In the genomic region with DNA sequence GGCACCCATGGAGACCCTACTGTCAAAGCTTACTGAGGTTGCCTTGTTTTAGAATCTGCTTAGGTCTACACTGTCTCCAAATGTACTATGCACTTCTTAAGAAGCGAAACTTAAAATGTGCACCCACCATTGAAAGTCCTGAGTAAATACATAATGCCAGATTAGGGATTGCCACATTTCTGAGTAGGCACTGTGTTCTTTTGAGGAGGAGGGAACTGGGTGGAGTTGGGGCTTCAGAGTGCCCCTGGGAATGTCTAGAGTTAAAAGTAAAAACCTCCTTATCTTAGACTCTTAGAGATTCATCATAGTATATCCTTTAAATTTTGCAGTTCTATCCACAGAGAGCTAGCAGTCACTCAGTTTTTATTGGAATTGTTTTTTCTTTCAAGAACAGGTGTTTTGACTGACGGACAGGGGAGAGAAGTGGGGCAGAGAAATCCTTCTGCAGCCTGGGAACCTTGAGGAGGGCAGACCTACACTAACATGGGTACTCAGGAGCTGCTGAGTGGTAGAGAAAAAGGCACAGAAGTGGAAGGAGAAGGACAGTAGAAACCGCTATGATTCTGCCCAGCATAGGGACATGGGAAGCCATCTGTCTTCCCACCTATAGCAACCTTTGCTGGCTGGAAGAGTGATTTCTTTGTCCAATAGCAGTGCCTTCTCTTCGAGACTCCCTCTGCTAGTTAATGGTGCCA, we compare ENCODE assay signal across 15 cellular contexts. TPM values are rescaled to one million over a fixed set of nuclear protein-coding genes. Genes with fewer than 3 reads are reported as not detected.
A peak's percentile ranks its signal among the peaks of the same experiment; 100 is the strongest.
DNase-seq lines count a peak whose midpoint lies in the region; ATAC-seq, FAIRE-seq and TF ChIP-seq lines count a peak whose summit lies in the region.
"Had no signal": no experiment of that assay in that cellular context is flagged by ENCODE, and none has a peak within 500 bp of the region (broad histone marks: within the 10 kb centered on the region; RNA-seq: fewer than 3 reads in every experiment).

No MANE protein-coding gene starts in this region.

- in situ Hi-C loops in GM13976 (cut with MboI; ENCODE audit: low sequenced_read_pairs, unreplicated experiment) = no loop called here

- POLR2A ChIA-PET in A549 (lab: Yijun Ruan, JAX) = interaction anchor here (0.9 to 3.5 kb wide), 5 partner anchors 10 to 87 kb away, joined by 3 to 38 read pairs (median 5); a partner anchor contains a TSS

- H3K27me3 ChIP-seq in adipocyte (replicated peaks; ENCODE audit: control insufficient read depth, insufficient read depth, low read length) = no peaks in the 10 kb centered on the region
- no peaks in the 10 kb centered on the region for H3K27me3 ChIP-seq in psoas muscle (ENCODE audit: insufficient read depth in 3 of 3, low read length in 2 of 3)
- H3K27me3 ChIP-seq: testis had no signal

- peak; percentile 53 to 78 for DNase-seq in A549 (ENCODE audit: low read depth in 1 of 2, low spot score in 1 of 2)
- DNase-seq in adipocyte (ENCODE audit: low read depth) = peak; percentile 77
- DNase-seq in fibroblast of gingiva (ENCODE audit: low read depth) = peak; percentile 65
- no peak for DNase-seq in psoas muscle
- DNase-seq in ureter (ENCODE audit: low spot score) = no peak
- no peak for DNase-seq in NCI-H1105 (lab: John Stamatoyannopoulos, UW)
- no peak for DNase-seq in GM13976 (ENCODE audit: low spot score)
- DNase-seq: activated CD8-positive, alpha-beta T cell treated with anti-CD3 and anti-CD28 coated beads, Interleukin-2, amount 10 ng/mL, durations not matched to agents 7 days and 5 days; activated naive CD4-positive, alpha-beta T cell treated with anti-CD3 and anti-CD28 coated beads, Interleukin-2, amount 50 U/mL, for 16 hours; hippocampal formation; OCI-M1; right cardiac atrium; T-helper 17 cell; testis had no signal

- intact Hi-C loops in psoas muscle (cut with DNase I) = no loop called here

- H3K4me2 ChIP-seq in A549 = peak overlapping the region; percentile 84

- no peak for TF ChIP-seq EP300 in A549 (IDR thresholded peaks at IDR 0.05)

- ATAC-seq in A549 (peak; percentile 60 to 62), psoas muscle (peak in 2 of 4 donors; percentile 0 to 26), HG03039 (IDR thresholded peaks at IDR 0.05; ENCODE audit: unreplicated experiment) (no peak)
- ATAC-seq: activated CD8-positive, alpha-beta T cell treated with anti-CD3 and anti-CD28 coated beads, Interleukin-2, amount 10 ng/mL, durations not matched to agents 7 days and 5 days; T-helper 17 cell had no signal

- peak; percentile 7 for FAIRE-seq in A549 (lab: Jason Lieb, UNC)

- peak overlapping the region; percentile 97 for H3K27ac ChIP-seq in A549
- peak overlapping the region; percentile 74 for H3K27ac ChIP-seq in psoas muscle

- peak overlapping the region; percentile 73 for H3K9ac ChIP-seq in adipocyte (ENCODE audit: low read length)

- TF ChIP-seq RAD21 in A549 (conservative IDR thresholded peaks at IDR 0.05 in 1 of 2, IDR thresholded peaks at IDR 0.05 in 1 of 2) = no peak

- CTCF ChIA-PET in A549 (lab: Yijun Ruan, JAX) = interaction anchor here (0.9 to 5.8 kb wide), 10 partner anchors 10 to 277 kb away, joined by 3 to 37 read pairs (median 6); no protein-coding TSS in a partner anchor

- no peak for TF ChIP-seq POLR2A in A549 (IDR thresholded peaks at IDR 0.05; ENCODE audit: low read length)

- H3K9me3 ChIP-seq in A549 (peaks cover 7% of the 10 kb centered on the region; the same call in 2 of the 3 replicates), adipocyte (ENCODE audit: control insufficient read depth, low read length) (peaks cover 6% of the 10 kb centered on the region), psoas muscle (no peaks in the 10 kb centered on the region)
- H3K9me3 ChIP-seq: testis had no signal

- H3K4me3 ChIP-seq in A549 (no peak overlapping the region), adipocyte (ENCODE audit: low read length) (peak overlapping the region; percentile 51), psoas muscle (no peak overlapping the region)
- H3K4me3 ChIP-seq: testis had no signal

- H3K4me1 ChIP-seq in A549 (peaks cover 72% of the 10 kb centered on the region), adipocyte (ENCODE audit: control insufficient read depth, insufficient read depth, low read length) (peaks cover 49% of the 10 kb centered on the region), psoas muscle (peaks cover 23% of the 10 kb centered on the region)

- TF ChIP-seq CTCF in A549 (IDR thresholded peaks at IDR 0.05) (no peak), psoas muscle (IDR thresholded peaks at IDR 0.05) (no peak), GM13976 (IDR thresholded peaks at IDR 0.05; ENCODE audit: borderline replicate concordance, control extremely low read depth, extremely low read depth, insufficient read depth, missing control alignments) (no peak)

- H3K36me3 ChIP-seq in adipocyte (ENCODE audit: control insufficient read depth, insufficient read depth, low read length, severe bottlenecking) = no peaks in the 10 kb centered on the region
- H3K36me3 ChIP-seq in psoas muscle (ENCODE audit: insufficient read depth in 1 of 2, low read depth in 1 of 2) = no peaks in the 10 kb centered on the region

- 54% methylated on average over 4 of the region's 4 CpGs for WGBS in A549 (ENCODE audit: missing lambda C conversion rate)
- 85 to 90% (median 88%) methylated on average over 4 of the region's 4 CpGs for WGBS in psoas muscle, 3 donors

TF ChIP-seq in A549, 52 proteins besides CTCF, POLR2A, EP300 and RAD21 (continues in another document):
- TF ChIP-seq MAFK (IDR thresholded peaks at IDR 0.05; ENCODE audit: partially characterized antibody) (no peak), CEBPB (IDR thresholded peaks at IDR 0.05) (peak; percentile 52 to 59; a peak in 3 of 4 replicates), ZFP36 (IDR thresholded peaks at IDR 0.05; ENCODE audit: borderline replicate concordance, partially characterized antibody) (no peak), CHD4 (IDR thresholded peaks at IDR 0.05; ENCODE audit: borderline replicate concordance) (no peak), TFCP2L1 (CRISPR knock-in tag; IDR thresholded peaks at IDR 0.05) (0 out of 2 replicates have a peak, but pooled peaks have one; percentile 54), RCOR1 (IDR thresholded peaks at IDR 0.05; ENCODE audit: low read depth, low read length) (no peak)
- TF ChIP-seq, protein P1, sequence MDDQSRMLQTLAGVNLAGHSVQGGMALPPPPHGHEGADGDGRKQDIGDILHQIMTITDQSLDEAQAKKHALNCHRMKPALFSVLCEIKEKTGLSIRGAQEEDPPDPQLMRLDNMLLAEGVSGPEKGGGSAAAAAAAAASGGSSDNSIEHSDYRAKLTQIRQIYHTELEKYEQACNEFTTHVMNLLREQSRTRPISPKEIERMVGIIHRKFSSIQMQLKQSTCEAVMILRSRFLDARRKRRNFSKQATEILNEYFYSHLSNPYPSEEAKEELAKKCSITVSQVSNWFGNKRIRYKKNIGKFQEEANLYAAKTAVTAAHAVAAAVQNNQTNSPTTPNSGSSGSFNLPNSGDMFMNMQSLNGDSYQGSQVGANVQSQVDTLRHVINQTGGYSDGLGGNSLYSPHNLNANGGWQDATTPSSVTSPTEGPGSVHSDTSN (IDR thresholded peaks at IDR 0.05) = no peak
- TF ChIP-seq, protein P2, sequence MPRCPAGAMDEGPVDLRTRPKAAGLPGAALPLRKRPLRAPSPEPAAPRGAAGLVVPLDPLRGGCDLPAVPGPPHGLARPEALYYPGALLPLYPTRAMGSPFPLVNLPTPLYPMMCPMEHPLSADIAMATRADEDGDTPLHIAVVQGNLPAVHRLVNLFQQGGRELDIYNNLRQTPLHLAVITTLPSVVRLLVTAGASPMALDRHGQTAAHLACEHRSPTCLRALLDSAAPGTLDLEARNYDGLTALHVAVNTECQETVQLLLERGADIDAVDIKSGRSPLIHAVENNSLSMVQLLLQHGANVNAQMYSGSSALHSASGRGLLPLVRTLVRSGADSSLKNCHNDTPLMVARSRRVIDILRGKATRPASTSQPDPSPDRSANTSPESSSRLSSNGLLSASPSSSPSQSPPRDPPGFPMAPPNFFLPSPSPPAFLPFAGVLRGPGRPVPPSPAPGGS (IDR thresholded peaks at IDR 0.05) = no peak; the same call in 2 of the 3 replicates
- TF ChIP-seq, protein P3, sequence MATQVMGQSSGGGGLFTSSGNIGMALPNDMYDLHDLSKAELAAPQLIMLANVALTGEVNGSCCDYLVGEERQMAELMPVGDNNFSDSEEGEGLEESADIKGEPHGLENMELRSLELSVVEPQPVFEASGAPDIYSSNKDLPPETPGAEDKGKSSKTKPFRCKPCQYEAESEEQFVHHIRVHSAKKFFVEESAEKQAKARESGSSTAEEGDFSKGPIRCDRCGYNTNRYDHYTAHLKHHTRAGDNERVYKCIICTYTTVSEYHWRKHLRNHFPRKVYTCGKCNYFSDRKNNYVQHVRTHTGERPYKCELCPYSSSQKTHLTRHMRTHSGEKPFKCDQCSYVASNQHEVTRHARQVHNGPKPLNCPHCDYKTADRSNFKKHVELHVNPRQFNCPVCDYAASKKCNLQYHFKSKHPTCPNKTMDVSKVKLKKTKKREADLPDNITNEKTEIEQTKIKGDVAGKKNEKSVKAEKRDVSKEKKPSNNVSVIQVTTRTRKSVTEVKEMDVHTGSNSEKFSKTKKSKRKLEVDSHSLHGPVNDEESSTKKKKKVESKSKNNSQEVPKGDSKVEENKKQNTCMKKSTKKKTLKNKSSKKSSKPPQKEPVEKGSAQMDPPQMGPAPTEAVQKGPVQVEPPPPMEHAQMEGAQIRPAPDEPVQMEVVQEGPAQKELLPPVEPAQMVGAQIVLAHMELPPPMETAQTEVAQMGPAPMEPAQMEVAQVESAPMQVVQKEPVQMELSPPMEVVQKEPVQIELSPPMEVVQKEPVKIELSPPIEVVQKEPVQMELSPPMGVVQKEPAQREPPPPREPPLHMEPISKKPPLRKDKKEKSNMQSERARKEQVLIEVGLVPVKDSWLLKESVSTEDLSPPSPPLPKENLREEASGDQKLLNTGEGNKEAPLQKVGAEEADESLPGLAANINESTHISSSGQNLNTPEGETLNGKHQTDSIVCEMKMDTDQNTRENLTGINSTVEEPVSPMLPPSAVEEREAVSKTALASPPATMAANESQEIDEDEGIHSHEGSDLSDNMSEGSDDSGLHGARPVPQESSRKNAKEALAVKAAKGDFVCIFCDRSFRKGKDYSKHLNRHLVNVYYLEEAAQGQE (IDR thresholded peaks at IDR 0.05) = no peak

RNA-seq across cellular contexts. Expression of a gene that starts 33.4 kb away (rescaled TPM):
- polyA plus RNA-seq in A549 (2011; rRNA removed) = 42.1 and 52.4 TPM in 2 replicates
- 19.3 and 22.9 TPM in 2 replicates for polyA plus RNA-seq in A549 (2012; cell fraction: cytosol; rRNA removed)
- 25.5 and 31.9 TPM in 2 replicates for polyA plus RNA-seq in A549 (2012; cell fraction: nucleus; rRNA removed)
- 39.8 to 43.6 TPM (median 43.5 TPM) in 3 replicates for polyA plus RNA-seq in A549 (2017; fragmentation: RNase III; extraction: RNeasy Plus Mini Kit Qiagen cat#74134 plus additional on column Dnase treatment)
- polyA minus RNA-seq in A549 (2011; rRNA and poly(A)+ RNA removed) = 104 and 112 TPM in 2 replicates
- total RNA-seq in psoas muscle = 10 to 100 TPM; 14.0 to 45.7 (median 29.0) TPM
- polyA plus RNA-seq in psoas muscle = 10 to 100 TPM in 2 of 3 donors, 1 to 10 TPM in 1; 6.8 to 15.0 (median 11.7) TPM
- total RNA-seq in ureter = 215 TPM

Comparison
In these comparisons a context has a peak if more than half of its experiments do, and no peak if none do; other contexts are left out.
1. DNase-seq: peak in A549 (2 of 2), adipocyte (single experiment) and fibroblast of gingiva (single experiment); none in psoas muscle (0 of 2), ureter (single experiment), NCI-H1105 (single experiment) and GM13976 (single experiment).